ENCODE assay signal across 24 cellular contexts in the genomic region with DNA sequence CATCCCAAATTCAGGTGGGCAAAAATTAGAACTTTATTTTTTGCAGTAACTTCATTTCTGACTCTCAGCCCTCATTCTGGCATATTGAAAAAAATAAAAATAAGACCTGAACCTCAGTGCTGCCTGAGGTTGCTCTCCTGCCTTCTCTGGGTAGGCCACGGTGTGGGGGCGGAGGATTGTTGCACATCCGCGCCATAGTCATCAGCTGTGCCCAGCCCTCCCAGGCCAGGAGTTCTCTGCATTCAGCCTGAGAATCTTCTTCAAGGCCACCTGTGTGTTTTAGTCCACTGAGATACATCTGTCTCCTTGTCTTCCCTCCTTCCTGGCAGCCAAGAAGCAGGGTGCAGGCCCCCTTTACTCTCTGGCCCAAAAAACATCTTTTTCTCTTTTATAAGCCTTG.
"Had no signal": no experiment of that assay in that cellular context is flagged by ENCODE, and none has a peak within 500 bp of the region (broad histone marks: within the 10 kb centered on the region; RNA-seq: fewer than 3 reads in every experiment).

No MANE protein-coding gene starts in this region.

- H3K27me3 Mint-ChIP-seq: activated CD4-positive, alpha-beta memory T cell treated with anti-CD3 and anti-CD28 coated beads for 36 hours; central memory CD8-positive, alpha-beta T cell had no signal

- H3K27me3 ChIP-seq: breast epithelium, colonic mucosa, gastrocnemius medialis, left lung, right atrium auricular region, tibial nerve had no signal

- H3K9me3 Mint-ChIP-seq: activated CD4-positive, alpha-beta memory T cell treated with anti-CD3 and anti-CD28 coated beads for 36 hours; activated T-cell treated with anti-CD3 and anti-CD28 coated beads, Interleukin-2, amount 50 U/mL, for 4 hours; activated T-helper 17 cell treated with anti-CD3 and anti-CD28 coated beads, Interleukin-2, amount 50 U/mL, for 72 hours; central memory CD8-positive, alpha-beta T cell; T-helper 1 cell treated with Interleukin-12 subunit alpha and Interleukin-12 subunit beta and Interleukin-4 antibody, amounts not matched to agents 30 μg/mL and 1 μg/mL, for 36 hours; WTC11 had no signal

- H3K4me1 Mint-ChIP-seq: activated T-helper 17 cell treated with anti-CD3 and anti-CD28 coated beads, Interleukin-2, amount 50 U/mL, for 72 hours; central memory CD8-positive, alpha-beta T cell had no signal

- H3K27ac ChIP-seq: breast epithelium, gastrocnemius medialis, right atrium auricular region had no signal

- H3K36me3 Mint-ChIP-seq: activated CD4-positive, alpha-beta memory T cell treated with anti-CD3 and anti-CD28 coated beads for 36 hours had no signal

- H3K4me1 ChIP-seq: breast epithelium, gastrocnemius medialis had no signal

- H3K36me3 ChIP-seq: breast epithelium, colonic mucosa, gastrocnemius medialis, right atrium auricular region had no signal

- ATAC-seq: activated T-cell treated with anti-CD3 and anti-CD28 coated beads, Interleukin-2, amount 50 U/mL, for 4 hours; activated T-helper 17 cell treated with anti-CD3 and anti-CD28 coated beads, Interleukin-2, amount 50 U/mL, for 72 hours; gastrocnemius medialis; WTC11 had no signal

- H3K9me3 ChIP-seq: breast epithelium, colonic mucosa, gastrocnemius medialis, left lung, right atrium auricular region, tibial nerve had no signal

- H3K4me3 ChIP-seq: breast epithelium, colonic mucosa, gastrocnemius medialis, left lung, lung, right atrium auricular region, tibial nerve had no signal

- DNase-seq: activated CD4-positive, alpha-beta memory T cell treated with anti-CD3 and anti-CD28 coated beads for 36 hours; activated gamma-delta T cell treated with Interleukin-2 at 50 U/mL for 16 hours; activated naive CD4-positive, alpha-beta T cell treated with anti-CD3 and anti-CD28 coated beads, Interleukin-2, amount 50 U/mL, for 16 hours; activated T-cell treated with anti-CD3 and anti-CD28 coated beads, Interleukin-2, amount 50 U/mL, for 4 hours; colonic mucosa; effector CD8-positive, alpha-beta T cell; erythroblast; gastrocnemius medialis; glutamatergic neuron; left lung; mesendoderm; nucleus accumbens; stimulated activated CD4-positive, alpha-beta T cell treated with anti-CD3 and anti-CD28 coated beads, Interleukin-2, amount 100 ng/mL, for 48 hours; stimulated activated naive CD4-positive, alpha-beta T cell treated with Interleukin-2 at 50 U/mL for 16 hours; SW 1271; T-helper 9 cell had no signal

- H3K27ac Mint-ChIP-seq: activated CD4-positive, alpha-beta memory T cell treated with anti-CD3 and anti-CD28 coated beads for 36 hours; activated T-helper 17 cell treated with anti-CD3 and anti-CD28 coated beads, Interleukin-2, amount 50 U/mL, for 72 hours; T-helper 1 cell treated with Interleukin-12 subunit alpha and Interleukin-12 subunit beta and Interleukin-4 antibody, amounts not matched to agents 30 μg/mL and 1 μg/mL, for 36 hours; WTC11 had no signal

- H3K4me3 Mint-ChIP-seq: activated CD4-positive, alpha-beta memory T cell treated with anti-CD3 and anti-CD28 coated beads for 36 hours; activated T-cell treated with anti-CD3 and anti-CD28 coated beads, Interleukin-2, amount 50 U/mL, for 4 hours; activated T-helper 17 cell treated with anti-CD3 and anti-CD28 coated beads, Interleukin-2, amount 50 U/mL, for 72 hours; central memory CD8-positive, alpha-beta T cell; T-helper 1 cell treated with Interleukin-12 subunit alpha and Interleukin-12 subunit beta and Interleukin-4 antibody, amounts not matched to agents 30 μg/mL and 1 μg/mL, for 36 hours; WTC11 had no signal
